ENCODE assay signal across 1 cellular context in genomic region chr12:112674539-112674938, GRCh38.
A peak's percentile ranks its signal among the peaks of the same experiment; 100 is the strongest.
TF ChIP-seq lines count a peak whose summit lies in the region.

No MANE protein-coding gene starts in this region.

TF ChIP-seq in SK-N-SH treated with all-trans-retinoic acid at 6 μM for 48 hours, 23 proteins besides CTCF, POLR2A, EP300 and RAD21 (continued from another document):
- TF ChIP-seq POU6F1 (CRISPR knock-in tag; IDR thresholded peaks at IDR 0.05; ENCODE audit: borderline replicate concordance, low read depth) (no peak), ZNF565 (CRISPR knock-in tag; conservative IDR thresholded peaks at IDR 0.05; ENCODE audit: low read depth) (no peak), TCF4 (CRISPR knock-in tag; IDR thresholded peaks at IDR 0.05; ENCODE audit: borderline replicate concordance) (peak; percentile 58; the same call in 1 of the 2 replicates), ZNF70 (CRISPR knock-in tag; IDR thresholded peaks at IDR 0.05) (peak; percentile 77), ARNTL (CRISPR knock-in tag; IDR thresholded peaks at IDR 0.05; ENCODE audit: borderline replicate concordance, low read depth) (no peak), PPARA (CRISPR knock-in tag; IDR thresholded peaks at IDR 0.05; ENCODE audit: borderline replicate concordance) (no peak)
